In genomic region chr1:12276225-12276624, GRCh38 we compare ENCODE assay signal across 8 cellular contexts. TPM values are rescaled to one million over a fixed set of nuclear protein-coding genes. Genes with fewer than 3 reads are reported as not detected.
DNase-seq lines count a peak whose midpoint lies in the region; ATAC-seq, FAIRE-seq and TF ChIP-seq lines count a peak whose summit lies in the region.

No MANE protein-coding gene starts in this region.

- TF ChIP-seq CTCF in right atrium auricular region (IDR thresholded peaks at IDR 0.05) (peak in 1 of 2 donors; percentile 62), astrocyte of the cerebellum (IDR thresholded peaks at IDR 0.05; ENCODE audit: low read depth, low read length, missing control alignments) (peak; percentile 59), kidney (IDR thresholded peaks at IDR 0.05; ENCODE audit: borderline replicate concordance, extremely low read depth, insufficient read depth) (peak; percentile 40), uterus (IDR thresholded peaks at IDR 0.05) (peak; percentile 38 to 61 (median 58))

- H3K9ac ChIP-seq in kidney (ENCODE audit: low read length in 2 of 2) = no peak overlapping the region

- DNase-seq in Right ventricle myocardium superior = no peak
- DNase-seq in right atrium auricular region (ENCODE audit: low spot score) = no peak
- peak; percentile 24 for DNase-seq in astrocyte of the cerebellum (ENCODE audit: low read depth)
- no peak for DNase-seq in kidney
- DNase-seq in uterus = peak; percentile 51 to 53

- no peaks in the 10 kb centered on the region for H3K27me3 ChIP-seq in right atrium auricular region
- H3K27me3 ChIP-seq in uterus = no peaks in the 10 kb centered on the region

- no peak for FAIRE-seq in kidney (lab: Jason Lieb, UNC)

- H3K4me1 ChIP-seq in right atrium auricular region (peaks cover 0 to 16% of the 10 kb centered on the region in 2 donors), kidney (ENCODE audit: control insufficient read depth in 1 of 2, insufficient read depth in 1 of 2, low read depth in 1 of 2, low read length in 2 of 2) (no peaks in the 10 kb centered on the region), uterus (no peaks in the 10 kb centered on the region)

- TF ChIP-seq POLR2A in uterus (IDR thresholded peaks at IDR 0.05) = no peak

- intact Hi-C loops in Right ventricle myocardium superior (cut with DNase I) = no loop called here
- intact Hi-C loops in kidney (cut with DNase I) = no loop called here
- intact Hi-C loops in uterus (cut with DNase I; ENCODE audit: low total_unique reads) = no loop called here

- ATAC-seq in Right ventricle myocardium superior (ENCODE audit: poor library complexity) (peak; percentile 47), HG03521 (IDR thresholded peaks at IDR 0.05; ENCODE audit: unreplicated experiment) (no peak), GM19452 (IDR thresholded peaks at IDR 0.05; ENCODE audit: unreplicated experiment) (no peak), GM21723 (IDR thresholded peaks at IDR 0.05; ENCODE audit: unreplicated experiment) (no peak)

- H3K27ac ChIP-seq in right atrium auricular region = no peak overlapping the region
- no peak overlapping the region for H3K27ac ChIP-seq in kidney (ENCODE audit: low read depth in 2 of 2, low read length in 2 of 2)
- no peak overlapping the region for H3K27ac ChIP-seq in uterus

- no peaks in the 10 kb centered on the region for H3K9me3 ChIP-seq in right atrium auricular region
- H3K9me3 ChIP-seq in kidney (ENCODE audit: control insufficient read depth in 1 of 2, low read length in 2 of 2) = no peaks in the 10 kb centered on the region
- H3K9me3 ChIP-seq in uterus = no peaks in the 10 kb centered on the region

- peaks cover 67% of the 10 kb centered on the region for H3K36me3 ChIP-seq in right atrium auricular region
- H3K36me3 ChIP-seq in kidney (ENCODE audit: control insufficient read depth in 1 of 2, insufficient read depth in 2 of 2, low read length in 2 of 2) = peaks cover 25 to 42% of the 10 kb centered on the region in 2 donors
- H3K36me3 ChIP-seq in uterus = no peaks in the 10 kb centered on the region

- in situ Hi-C loops in astrocyte of the cerebellum (cut with HindIII; ENCODE audit: low sequenced_read_pairs) = no loop called here

- H3K4me3 ChIP-seq in right atrium auricular region (no peak overlapping the region), astrocyte of the cerebellum (ENCODE audit: low read depth, low read length) (no peak overlapping the region), kidney (ENCODE audit: low read length in 2 of 2) (no peak overlapping the region), uterus (no peak overlapping the region)

RNA-seq across cellular contexts. Expression of gene VPS13D, which starts 46.4 kb away (rescaled TPM):
- total RNA-seq in Right ventricle myocardium superior (63.3 TPM), right atrium auricular region (10 to 100 TPM; 48.1 to 65.2 TPM), kidney (75.8 TPM), uterus (100 to 1,000 TPM in 1 of 4 donors, 10 to 100 TPM in 3; 33.2 to 115 (median 56.5) TPM)
- polyA plus RNA-seq in kidney (ENCODE audit: insufficient read depth, low read depth, low replicate concordance) = 19.4 TPM

Comparison
In these comparisons a context has a peak if more than half of its experiments do, and no peak if none do; other contexts are left out.
1. DNase-seq: peak in astrocyte of the cerebellum (single experiment) and uterus (2 of 2); none in Right ventricle myocardium superior (single experiment), right atrium auricular region (single experiment) and kidney (single experiment).